ENCODE assay signal across 1 cellular context in genomic region chr6:117616971-117617765, GRCh38.
TF ChIP-seq lines count a peak whose summit lies in the region.

No MANE protein-coding gene starts in this region.

TF ChIP-seq in GM23338, 12 proteins besides CTCF, POLR2A, EP300 and RAD21:
- TF ChIP-seq ZNF462 (CRISPR knock-in tag; IDR thresholded peaks at IDR 0.05) (no peak), EZH2phosphoT487 (IDR thresholded peaks at IDR 0.05; ENCODE audit: unreplicated experiment) (no peak), REST (IDR thresholded peaks at IDR 0.05; ENCODE audit: unreplicated experiment) (no peak), CREB1 (CRISPR knock-in tag; IDR thresholded peaks at IDR 0.05; ENCODE audit: low read depth) (no peak), NANOG (IDR thresholded peaks at IDR 0.05; ENCODE audit: borderline replicate concordance) (no peak), JUNB (IDR thresholded peaks at IDR 0.05; ENCODE audit: unreplicated experiment) (no peak), ZNF331 (CRISPR knock-in tag; IDR thresholded peaks at IDR 0.05; ENCODE audit: low read depth) (no peak), ZNF114 (CRISPR knock-in tag; IDR thresholded peaks at IDR 0.05) (no peak), STAT1 (IDR thresholded peaks at IDR 0.05; ENCODE audit: unreplicated experiment) (no peak)
